In the genomic region with DNA sequence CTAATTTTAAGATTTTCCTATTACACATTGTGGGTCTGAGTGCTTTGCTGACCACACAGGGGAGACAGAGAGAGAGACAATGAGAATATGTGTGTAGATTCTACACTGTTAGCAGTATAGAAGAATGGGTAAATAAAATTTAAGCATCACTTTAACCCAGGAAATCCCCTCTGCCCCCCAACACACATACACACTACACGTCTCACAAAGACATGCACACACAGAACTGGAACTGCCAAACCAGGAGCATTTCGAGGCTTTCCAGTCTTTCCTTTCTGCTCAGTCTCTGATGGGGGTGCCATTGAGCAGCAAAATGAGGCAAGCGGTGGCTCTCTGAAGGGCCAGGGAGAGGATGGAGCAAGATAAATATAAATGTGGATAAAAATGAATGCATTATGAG, we compare ENCODE assay signal across 8 cellular contexts. TPM values are rescaled to one million over a fixed set of nuclear protein-coding genes. Genes with fewer than 3 reads are reported as not detected.
A peak's percentile ranks its signal among the peaks of the same experiment; 100 is the strongest.
DNase-seq lines count a peak whose midpoint lies in the region; ATAC-seq and TF ChIP-seq lines count a peak whose summit lies in the region.

No MANE protein-coding gene starts in this region.

- no peak for TF ChIP-seq EP300 in gastroesophageal sphincter (IDR thresholded peaks at IDR 0.05)
- no peak for TF ChIP-seq EP300 in transverse colon (IDR thresholded peaks at IDR 0.05; ENCODE audit: low read depth)

- H2AFZ ChIP-seq in H9 (ENCODE audit: low read length) = no peak overlapping the region

- no peak overlapping the region for H3K4ac ChIP-seq in H9 (ENCODE audit: low read depth, low read length)

- H3K9me3 ChIP-seq in H9 (ENCODE audit: control insufficient read depth, low read depth, low read length) = no peaks in the 10 kb centered on the region
- H3K9me3 ChIP-seq in gastroesophageal sphincter = no peaks in the 10 kb centered on the region
- no peaks in the 10 kb centered on the region for H3K9me3 ChIP-seq in transverse colon

- no peaks in the 10 kb centered on the region; a peak in 1 of 7 replicates for H3K36me3 Mint-ChIP-seq in H9 (ENCODE audit: insufficient read depth in 1 of 3, low read depth in 3 of 3)

- in situ Hi-C loops in SK-MEL-5 (cut with HindIII; ENCODE audit: low pct_unique_long_range_greater_than_20kb, low sequenced_read_pairs) = no loop called here
- in situ Hi-C loops in transverse colon (cut with MboI; ENCODE audit: low pct_ligation_motif_present in 1 of 4, low pct_unique_long_range_greater_than_20kb in 1 of 4, low sequenced_read_pairs in 3 of 4) = loop anchor here in 2 of 4 donors (10.0 kb wide), 1 partner anchor 134 kb away; no protein-coding TSS in a partner anchor

- H4K20me1 ChIP-seq in H9 (ENCODE audit: control insufficient read depth, insufficient read depth, insufficient read length) = no peaks in the 10 kb centered on the region

- no peak overlapping the region for H3K27ac Mint-ChIP-seq in H9

- H3K23ac ChIP-seq in H9 (ENCODE audit: insufficient read length, low read depth, low read length) = no peak overlapping the region

- intact Hi-C loops in transverse colon (cut with DNase I; ENCODE audit: low total_unique reads) = no loop called here

- no peak for DNase-seq in AG09319 (ENCODE audit: extremely low read depth, low read depth)
- DNase-seq in H9 = no peak
- DNase-seq in SK-MEL-5 (ENCODE audit: low read depth, low spot score) = peak; percentile 63
- peak; percentile 54 for DNase-seq in transverse colon
- no peak for DNase-seq in AG08395 (ENCODE audit: low spot score)

- TF ChIP-seq CTCF in AG09319 (IDR thresholded peaks at IDR 0.05; ENCODE audit: low read depth, low read length) (peak; percentile 37), H9 (conservative IDR thresholded peaks at IDR 0.05) (peak; percentile 58), gastroesophageal sphincter (IDR thresholded peaks at IDR 0.05) (peak in 3 of 4 experiments; percentile 8 to 44 (median 23)), transverse colon (IDR thresholded peaks at IDR 0.05) (peak in 2 of 5 experiments; percentile 25 to 26)

- H3K79me1 ChIP-seq in H9 (ENCODE audit: insufficient read depth, low read depth, low read length, poor library complexity, severe bottlenecking) = no peaks in the 10 kb centered on the region

- no peak for TF ChIP-seq POLR2A in gastroesophageal sphincter (IDR thresholded peaks at IDR 0.05)
- TF ChIP-seq POLR2A in transverse colon (IDR thresholded peaks at IDR 0.05) = no peak

- H2BK15ac ChIP-seq in H9 (ENCODE audit: low read depth, low read length) = no peak overlapping the region

- H3K27ac ChIP-seq in H9 (ENCODE audit: insufficient read length, low read depth, low read length) (no peak overlapping the region), gastroesophageal sphincter (peak overlapping the region in 3 of 4 donors; percentile 86 to 91 (median 88)), transverse colon (peak overlapping the region; percentile 48 to 92 (median 78))

- peak overlapping the region in 1 of 2 experiments; percentile 27; a peak in 1 of 5 replicates for H3K4me3 Mint-ChIP-seq in H9

- H3K36me3 ChIP-seq in gastroesophageal sphincter = no peaks in the 10 kb centered on the region
- H3K36me3 ChIP-seq in transverse colon = no peaks in the 10 kb centered on the region

- no CpG with 5 or more reads among the region's 3 CpGs for WGBS in H9 (ENCODE audit: extremely low coverage, insufficient read length, low lambda C conversion rate)
- 4 to 6% methylated on average over 3 of the region's 3 CpGs for WGBS in gastroesophageal sphincter (ENCODE audit: low coverage in 1 of 2), 2 donors
- 16 to 20% methylated on average over 3 of the region's 3 CpGs for WGBS in transverse colon (ENCODE audit: low coverage in 1 of 2), 2 donors

- H3K9me3 Mint-ChIP-seq in H9 = no peaks in the 10 kb centered on the region

- no peak overlapping the region for H2BK12ac ChIP-seq in H9 (ENCODE audit: insufficient read length, low read depth, low read length)

- peaks cover 6% of the 10 kb centered on the region for H3K23me2 ChIP-seq in H9 (ENCODE audit: insufficient read length, low read depth, low read length, poor library complexity, severe bottlenecking)

- H3K9ac ChIP-seq in H9 (ENCODE audit: extremely low read depth, insufficient read length, low read length) = no peak overlapping the region

- no peaks in the 10 kb centered on the region for H3K4me1 ChIP-seq in H9 (ENCODE audit: insufficient read depth, low read length)
- H3K4me1 ChIP-seq in gastroesophageal sphincter = peaks cover 0 to 80% (median 11%) of the 10 kb centered on the region in 3 donors
- H3K4me1 ChIP-seq in transverse colon = peaks cover 4 to 41% (median 16%) of the 10 kb centered on the region in 4 donors

- H4K5ac ChIP-seq in H9 (ENCODE audit: insufficient read length, low read depth, low read length) = no peak overlapping the region

- no peak overlapping the region for H2BK5ac ChIP-seq in H9 (ENCODE audit: insufficient read length, low read length)

- H3K27me3 ChIP-seq in H9 (ENCODE audit: insufficient read depth, low read length) = peaks cover 4% of the 10 kb centered on the region; the same call in 1 of the 2 replicates
- H3K27me3 ChIP-seq in gastroesophageal sphincter = no peaks in the 10 kb centered on the region
- peaks cover 12% of the 10 kb centered on the region for H3K27me3 ChIP-seq in transverse colon

- H3K56ac ChIP-seq in H9 (ENCODE audit: insufficient read length, low read depth, low read length) = no peak overlapping the region

- no peak for ATAC-seq in gastroesophageal sphincter
- no peak for ATAC-seq in HG02870 (IDR thresholded peaks at IDR 0.05; ENCODE audit: unreplicated experiment)
- no peak for ATAC-seq in HG03571 (IDR thresholded peaks at IDR 0.05; ENCODE audit: unreplicated experiment)

- peaks cover 42% of the 10 kb centered on the region for H3K27me3 Mint-ChIP-seq in H9 (ENCODE audit: low read depth)

- no peak overlapping the region for H3T11ph ChIP-seq in H9 (ENCODE audit: low read length)

- no peak overlapping the region for H4K8ac ChIP-seq in H9 (replicated peaks; ENCODE audit: insufficient read length, low read depth, low read length)

- H3K4me1 Mint-ChIP-seq in H9 = peaks cover 42 to 49% of the 10 kb centered on the region in 2 experiments

- H3K4me2 ChIP-seq in H9 (ENCODE audit: insufficient read depth, insufficient read length, low read length) = no peak overlapping the region

- no peak overlapping the region for H2AK5ac ChIP-seq in H9 (ENCODE audit: insufficient read length, low read length)

- H3K79me2 ChIP-seq in H9 (ENCODE audit: insufficient read depth, low read length) = no peaks in the 10 kb centered on the region

- H3K4me3 ChIP-seq in gastroesophageal sphincter (peak overlapping the region in 1 of 2 donors; percentile 97), transverse colon (peak overlapping the region in 2 of 4 donors; percentile 10 to 68)

- H2BK120ac ChIP-seq in H9 (ENCODE audit: low read depth, low read length, poor library complexity, severe bottlenecking) = no peak overlapping the region

- H2BK20ac ChIP-seq in H9 (ENCODE audit: low read depth, low read length, poor library complexity, severe bottlenecking) = no peak overlapping the region

- no peak overlapping the region for H3K14ac ChIP-seq in H9 (ENCODE audit: insufficient read depth, low read length)

- no peak overlapping the region for H4K91ac ChIP-seq in H9 (ENCODE audit: insufficient read length, low read depth, low read length)

- H3K18ac ChIP-seq in H9 (ENCODE audit: insufficient read length, low read depth, low read length) = no peak overlapping the region

RNA-seq across cellular contexts. Expression of a gene that starts 2.5 kb away (rescaled TPM):
- total RNA-seq in H9 (2021) (4.2 and 4.8 TPM in 2 replicates), gastroesophageal sphincter (10 to 100 TPM; 13.2 to 47.4 (median 32.3) TPM), transverse colon (10 to 100 TPM; 10.8 to 28.6 (median 11.6) TPM)
- 220 and 225 TPM in 2 replicates for total RNA-seq in SK-MEL-5 (2014; rRNA removed; shearing (Covaris generic))
- 166 and 193 TPM in 2 replicates for polyA plus RNA-seq in SK-MEL-5 (2015; cell fraction: cytosol; rRNA removed)
- polyA plus RNA-seq in SK-MEL-5 (2015; cell fraction: nucleus; rRNA removed) = 916 and 1,126 TPM in 2 replicates

RNA-seq across cellular contexts. Expression of a gene that starts 16.9 kb away (rescaled TPM):
- total RNA-seq in H9 (2021) = 79.1 and 87.7 TPM in 2 replicates
- total RNA-seq in SK-MEL-5 (2014; rRNA removed; shearing (Covaris generic)) = 73.7 and 75.7 TPM in 2 replicates
- polyA plus RNA-seq in SK-MEL-5 (2015; cell fraction: cytosol; rRNA removed) = 41.6 and 44.7 TPM in 2 replicates
- 61.6 and 101 TPM in 2 replicates for polyA plus RNA-seq in SK-MEL-5 (2015; cell fraction: nucleus; rRNA removed)
- total RNA-seq in gastroesophageal sphincter = 10 to 100 TPM; 28.9 to 57.1 (median 40.0) TPM
- total RNA-seq in transverse colon = 10 to 100 TPM; 37.3 to 67.3 (median 51.4) TPM

Comparison
In these comparisons a context has a peak if more than half of its experiments do, and no peak if none do; other contexts are left out.
1. DNase-seq: peak in SK-MEL-5 (single experiment) and transverse colon (single experiment); none in AG09319 (single experiment), H9 (single experiment) and AG08395 (single experiment).